Comparison of ENCODE assay signal across 29 cellular contexts in the genomic region with DNA sequence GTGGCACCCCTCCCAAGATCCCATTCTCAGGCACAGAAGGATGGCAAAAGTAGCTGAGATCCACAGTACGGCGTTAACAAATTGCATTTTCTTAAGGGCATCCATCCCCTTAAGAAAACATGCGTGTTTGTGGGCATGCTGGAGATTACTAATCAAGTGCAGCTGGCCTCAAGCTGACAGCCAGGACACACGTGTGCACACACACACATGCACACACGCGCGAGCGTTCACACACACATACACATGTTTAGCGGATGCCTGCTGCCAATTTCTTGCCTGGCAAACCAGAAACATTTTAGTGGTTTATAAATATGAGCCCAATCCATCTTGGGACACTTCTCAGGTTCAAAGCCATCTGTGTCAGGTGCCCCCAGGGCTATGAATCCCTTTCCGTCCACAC. TPM values are rescaled to one million over a fixed set of nuclear protein-coding genes. Genes with fewer than 3 reads are reported as not detected.
"Had no signal": no experiment of that assay in that cellular context is flagged by ENCODE, and none has a peak within 500 bp of the region (broad histone marks: within the 10 kb centered on the region; RNA-seq: fewer than 3 reads in every experiment).

No MANE protein-coding gene starts in this region.

- H3K9me3 ChIP-seq: neutrophil, thyroid gland had no signal

- H3K4me1 ChIP-seq: esophagus muscularis mucosa, heart left ventricle, thyroid gland, upper lobe of left lung, vagina had no signal

- H3K27ac ChIP-seq: coronary artery, dorsolateral prefrontal cortex, esophagus muscularis mucosa, heart left ventricle, neutrophil, suprapubic skin, thyroid gland, upper lobe of left lung, vagina had no signal

- H3K4me2 ChIP-seq: smooth muscle cell had no signal

- H3K4me1 Mint-ChIP-seq: naive thymus-derived CD4-positive, alpha-beta T cell; stimulated activated effector memory CD8-positive, alpha-beta T cell treated with anti-CD3 and anti-CD28 coated beads, Interleukin-12 subunit alpha, Interleukin-12 subunit beta, amount 100 ng/mL, for 72 hours had no signal

- ATAC-seq: heart left ventricle; naive thymus-derived CD4-positive, alpha-beta T cell; stimulated activated effector memory CD8-positive, alpha-beta T cell treated with anti-CD3 and anti-CD28 coated beads, Interleukin-12 subunit alpha, Interleukin-12 subunit beta, amount 100 ng/mL, for 72 hours; stimulated activated naive CD8-positive, alpha-beta T cell treated with anti-CD3 and anti-CD28 coated beads, Interleukin-15, Interleukin-2, amounts not matched to agents 100 U/mL and 50 U/mL, for 24 hours had no signal

- H3K36me3 ChIP-seq: esophagus muscularis mucosa, heart left ventricle, neutrophil, suprapubic skin, thyroid gland, upper lobe of left lung, vagina had no signal

- H3K27ac Mint-ChIP-seq: naive thymus-derived CD4-positive, alpha-beta T cell; stimulated activated effector memory CD8-positive, alpha-beta T cell treated with anti-CD3 and anti-CD28 coated beads, Interleukin-12 subunit alpha, Interleukin-12 subunit beta, amount 100 ng/mL, for 72 hours had no signal

- H3K27me3 ChIP-seq: heart left ventricle, neutrophil, suprapubic skin, thyroid gland, upper lobe of left lung, vagina had no signal

- H3K4me3 ChIP-seq: coronary artery, dorsolateral prefrontal cortex, esophagus muscularis mucosa, heart left ventricle, smooth muscle cell, suprapubic skin, thyroid gland, upper lobe of left lung, vagina had no signal

- DNase-seq: dorsolateral prefrontal cortex; effector memory CD4-positive, alpha-beta T cell; foreskin melanocyte; heart left ventricle; hippocampal formation; kidney glomerular epithelial cell; naive thymus-derived CD4-positive, alpha-beta T cell; posterior cingulate gyrus; stimulated activated CD4-positive, alpha-beta T cell treated with anti-CD3 and anti-CD28 coated beads, Interleukin-4, amount 100 ng/mL, for 1 hour; stimulated activated CD8-positive, alpha-beta memory T cell treated with anti-CD3 and anti-CD28 coated beads, Interleukin-4, amount 100 ng/mL, for 48 hours; stimulated activated naive CD8-positive, alpha-beta T cell treated with anti-CD3 and anti-CD28 coated beads, Interleukin-15, Interleukin-2, amounts not matched to agents 100 U/mL and 50 U/mL, for 24 hours; thyroid gland; upper lobe of left lung had no signal

- H3K36me3 Mint-ChIP-seq: stimulated activated effector memory CD8-positive, alpha-beta T cell treated with anti-CD3 and anti-CD28 coated beads, Interleukin-12 subunit alpha, Interleukin-12 subunit beta, amount 100 ng/mL, for 72 hours had no signal

- H3K4me3 Mint-ChIP-seq: naive thymus-derived CD4-positive, alpha-beta T cell; stimulated activated effector memory CD8-positive, alpha-beta T cell treated with anti-CD3 and anti-CD28 coated beads, Interleukin-12 subunit alpha, Interleukin-12 subunit beta, amount 100 ng/mL, for 72 hours had no signal

RNA-seq across cellular contexts. Expression of gene SMIM23, which starts 23.6 kb away (rescaled TPM):
- total RNA-seq: chondrocyte; dorsolateral prefrontal cortex; esophagus muscularis mucosa; glomerular endothelial cell; heart left ventricle; liver; lung microvascular endothelial cell; mesenteric fat pad; mononuclear cell; naive thymus-derived CD4-positive, alpha-beta T cell; osteoblast; pulmonary artery endothelial cell; smooth muscle cell; suprapubic skin; thyroid gland; upper lobe of left lung; vagina had no signal
- polyA plus RNA-seq: heart left ventricle; liver; naive thymus-derived CD4-positive, alpha-beta T cell; neural cell; smooth muscle cell had no signal
